ENCODE assay signal across 21 cellular contexts in the genomic region with DNA sequence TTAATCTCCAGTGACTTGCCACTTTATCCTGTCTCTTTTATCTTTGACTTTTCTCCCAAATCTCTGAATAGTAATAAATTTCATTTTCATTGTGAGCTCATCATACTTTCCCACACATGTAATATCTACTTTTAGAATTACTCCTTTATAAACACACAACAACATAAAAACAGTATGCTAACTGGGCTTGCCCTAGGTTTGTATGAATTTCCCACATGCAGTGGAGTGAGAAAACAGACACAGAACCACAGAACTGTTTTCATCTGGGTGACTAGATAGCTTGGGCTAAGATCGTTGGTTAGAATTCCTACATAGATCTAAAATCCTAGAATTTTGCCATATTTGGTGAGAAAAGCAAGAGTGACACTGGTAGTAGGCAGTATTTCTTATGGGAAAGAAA.
"Had no signal": no experiment of that assay in that cellular context is flagged by ENCODE, and none has a peak within 500 bp of the region (broad histone marks: within the 10 kb centered on the region; RNA-seq: fewer than 3 reads in every experiment).

No MANE protein-coding gene starts in this region.

- H3K36me3 ChIP-seq: ascending aorta, breast epithelium, neutrophil, sigmoid colon, thyroid gland had no signal

- H3K27ac ChIP-seq: ascending aorta, breast epithelium, neutrophil, parathyroid adenoma, sigmoid colon, thyroid gland, VCaP had no signal

- H2AFZ ChIP-seq: parathyroid adenoma had no signal

- H3K27me3 ChIP-seq: ascending aorta, breast epithelium, neutrophil, sigmoid colon, thyroid gland had no signal

- H3K4me1 ChIP-seq: ascending aorta, breast epithelium, parathyroid adenoma, thyroid gland had no signal

- H3K9me3 ChIP-seq: ascending aorta, breast epithelium, neutrophil, sigmoid colon, thyroid gland had no signal

- H3K9ac ChIP-seq: parathyroid adenoma had no signal

- ATAC-seq: esophagus mucosa had no signal

- H3K79me2 ChIP-seq: parathyroid adenoma had no signal

- H3K4me3 ChIP-seq: ascending aorta, breast epithelium, sigmoid colon, thyroid gland had no signal

- DNase-seq: activated CD4-positive, CD25-positive, alpha-beta regulatory T cell treated with anti-CD3 and anti-CD28 coated beads, Interleukin-2, amount 50 U/mL, for 72 hours; activated CD8-positive, alpha-beta memory T cell treated with anti-CD3 and anti-CD28 coated beads for 24 hours; activated CD8-positive, alpha-beta memory T cell treated with anti-CD3 and anti-CD28 coated beads, Interleukin-2, amount 50 U/mL, for 48 hours; activated effector memory CD4-positive, alpha-beta T cell treated with Interleukin-2 at 50 U/mL for 16 hours; activated naive CD4-positive, alpha-beta T cell treated with anti-CD3 and anti-CD28 coated beads, Interleukin-2, amount 10 ng/mL, durations not matched to agents 7 days and 5 days; activated T-cell treated with anti-CD3 and anti-CD28 coated beads, Interleukin-2, amount 50 U/mL, for 48 hours; cerebellar nuclear complex; effector CD4-positive, alpha-beta T cell; hypothalamus; sigmoid colon; stimulated activated CD4-positive, alpha-beta T cell treated with anti-CD3 and anti-CD28 coated beads, Interleukin-12 subunit alpha, Interleukin-12 subunit beta, amount 100 ng/mL, for 4 hours; stimulated activated CD4-positive, alpha-beta T cell treated with anti-CD3 and anti-CD28 coated beads, Interleukin-1b, Interleukin-23, amount 100 ng/mL, for 48 hours; stimulated activated CD8-positive, alpha-beta memory T cell treated with anti-CD3 and anti-CD28 coated beads, Interleukin-4, amount 100 ng/mL, for 48 hours; stimulated activated naive CD4-positive, alpha-beta T cell; thyroid gland had no signal
